ENCODE assay signal across 8 cellular contexts in genomic region chr4:34279011-34279410, GRCh38.
"Had no signal": no experiment of that assay in that cellular context is flagged by ENCODE, and none has a peak within 500 bp of the region (broad histone marks: within the 10 kb centered on the region; RNA-seq: fewer than 3 reads in every experiment).

No MANE protein-coding gene starts in this region.

- H3K36me3 ChIP-seq: HAP-1 had no signal

- H3K27ac ChIP-seq: GM23248 had no signal

- H3K9me3 Mint-ChIP-seq: HFFc6 had no signal

- H3K9me3 ChIP-seq: HAP-1 had no signal

- H3K4me1 ChIP-seq: HAP-1 had no signal

- DNase-seq: GM23248, GOT3, H7, H9, HCEC 1CT, HFFc6 had no signal

- H3K4me1 Mint-ChIP-seq: GM23338, H9 had no signal

- H3K9ac ChIP-seq: GM23248 had no signal

- H3K4me3 Mint-ChIP-seq: GM23338, H9, HFFc6 had no signal

- H3K4me2 ChIP-seq: GM23338 had no signal

- H3K27ac Mint-ChIP-seq: GM23338, H9, HFFc6 had no signal

- H3K4me3 ChIP-seq: GM23248, GM23338, HAP-1 had no signal
